In genomic region chrX:22134681-22135080, GRCh38 we compare ENCODE assay signal across 10 cellular contexts.
DNase-seq lines count a peak whose midpoint lies in the region; ATAC-seq and TF ChIP-seq lines count a peak whose summit lies in the region.
"Had no signal": no experiment of that assay in that cellular context is flagged by ENCODE, and none has a peak within 500 bp of the region (broad histone marks: within the 10 kb centered on the region; RNA-seq: fewer than 3 reads in every experiment).

No MANE protein-coding gene starts in this region.

- DNase-seq in Daoy (ENCODE audit: low read depth) (peak; percentile 62), Panc1 (ENCODE audit: low read depth, low spot score) (no peak), esophagus muscularis mucosa (ENCODE audit: extremely low spot score) (no peak), progenitor cell of endocrine pancreas (ENCODE audit: low spot score, unreplicated experiment) (no peak), DMS114 treated with DMSO at 0.1 percent for 48 hours (lab: John Stamatoyannopoulos, UW; ENCODE audit: unreplicated experiment) (no peak)
- DNase-seq: stimulated activated CD4-positive, alpha-beta T cell treated with anti-CD3 and anti-CD28 coated beads, Interleukin-4, amount 100 ng/mL, for 4 hours had no signal

- H3K27me3 ChIP-seq in Panc1 (ENCODE audit: control insufficient read depth, insufficient read depth, low read length) (no peaks in the 10 kb centered on the region), esophagus muscularis mucosa (no peaks in the 10 kb centered on the region)

- peak overlapping the region; percentile 81 for H3K27ac Mint-ChIP-seq in progenitor cell of endocrine pancreas

- H3K4me1 Mint-ChIP-seq in progenitor cell of endocrine pancreas (ENCODE audit: low read depth): peaks cover 32% of the 10 kb centered on the region

- TF ChIP-seq POLR2A in esophagus muscularis mucosa (IDR thresholded peaks at IDR 0.05; ENCODE audit: low read depth): no peak

- H3K9me3 Mint-ChIP-seq in progenitor cell of endocrine pancreas (ENCODE audit: low read depth): no peaks in the 10 kb centered on the region

- H3K4me1 ChIP-seq in Panc1 (ENCODE audit: control insufficient read depth, insufficient read depth, low read length) (peaks cover 9% of the 10 kb centered on the region; the same call in 1 of the 2 replicates), esophagus muscularis mucosa (peaks cover 0 to 37% (median 34%) of the 10 kb centered on the region in 4 donors)
- H3K4me1 ChIP-seq: adrenal gland had no signal

- no peak for TF ChIP-seq CTCF in Panc1 (IDR thresholded peaks at IDR 0.05)
- no peak for TF ChIP-seq CTCF in esophagus muscularis mucosa (IDR thresholded peaks at IDR 0.05)
- no peak for TF ChIP-seq CTCF in progenitor cell of endocrine pancreas (IDR thresholded peaks at IDR 0.05; ENCODE audit: unreplicated experiment)

- intact Hi-C loops in Panc1 (cut with micrococcal nuclease; ENCODE audit: unreplicated experiment): loop anchor here (5.0 kb wide), 1 partner anchor 58 kb away; no protein-coding TSS in a partner anchor
- intact Hi-C loops in esophagus muscularis mucosa (cut with DNase I): loop anchor here (5.0 kb wide), 1 partner anchor 58 kb away; no protein-coding TSS in a partner anchor

- no TSS peak for BruUV-seq in Panc1 (replicated peaks; lab: Mats Ljungman, UMichigan)

- H3K9me3 ChIP-seq in Panc1 (ENCODE audit: control insufficient read depth, insufficient read depth, low read depth, low read length) (no peaks in the 10 kb centered on the region), esophagus muscularis mucosa (no peaks in the 10 kb centered on the region)
- H3K9me3 ChIP-seq: adrenal gland had no signal

- POLR2A ChIA-PET in Panc1 (lab: Charles Lee): no interaction called here

- H3K27ac ChIP-seq in Panc1 (ENCODE audit: low read length): no peak overlapping the region
- peak overlapping the region; percentile 58 to 80 (median 70) for H3K27ac ChIP-seq in esophagus muscularis mucosa (replicated peaks in 1 of 4)
- H3K27ac ChIP-seq: adrenal gland had no signal

- in situ Hi-C loops in Panc1 (cut with HindIII; ENCODE audit: low pct_unique_long_range_greater_than_20kb, low sequenced_read_pairs): no loop called here

- no peak overlapping the region for H3K4me3 Mint-ChIP-seq in progenitor cell of endocrine pancreas (ENCODE audit: low read depth)

- ATAC-seq in Panc1 (peak; percentile 93), HG03439 (IDR thresholded peaks at IDR 0.05; ENCODE audit: unreplicated experiment) (no peak), GM21529 (IDR thresholded peaks at IDR 0.05; ENCODE audit: unreplicated experiment) (no peak), HG02885 (IDR thresholded peaks at IDR 0.05; ENCODE audit: poor library complexity, unreplicated experiment) (no peak)

- no peak overlapping the region for H3K4me3 ChIP-seq in Panc1 (ENCODE audit: low read depth in 2 of 2, low read length in 2 of 2)
- no peak overlapping the region for H3K4me3 ChIP-seq in esophagus muscularis mucosa
- H3K4me3 ChIP-seq: adrenal gland had no signal

- TF ChIP-seq EP300 in esophagus muscularis mucosa (IDR thresholded peaks at IDR 0.05): no peak

- no peaks in the 10 kb centered on the region for H3K36me3 Mint-ChIP-seq in progenitor cell of endocrine pancreas (ENCODE audit: insufficient read depth)

- H3K36me3 ChIP-seq in Panc1 (ENCODE audit: control insufficient read depth, insufficient read depth, low read length) (no peaks in the 10 kb centered on the region), esophagus muscularis mucosa (no peaks in the 10 kb centered on the region)
- H3K36me3 ChIP-seq: adrenal gland had no signal

- 24% methylated on average over 4 of the region's 4 CpGs for WGBS in esophagus muscularis mucosa

- no peaks in the 10 kb centered on the region for H3K27me3 Mint-ChIP-seq in progenitor cell of endocrine pancreas

- CTCF ChIA-PET in Panc1 (lab: Charles Lee): interaction anchor here (0.5 kb wide), 1 partner anchor 123 kb away, joined by 7 read pairs; no protein-coding TSS in a partner anchor
